24 cellular contexts compared by ENCODE assay signal in the genomic region with DNA sequence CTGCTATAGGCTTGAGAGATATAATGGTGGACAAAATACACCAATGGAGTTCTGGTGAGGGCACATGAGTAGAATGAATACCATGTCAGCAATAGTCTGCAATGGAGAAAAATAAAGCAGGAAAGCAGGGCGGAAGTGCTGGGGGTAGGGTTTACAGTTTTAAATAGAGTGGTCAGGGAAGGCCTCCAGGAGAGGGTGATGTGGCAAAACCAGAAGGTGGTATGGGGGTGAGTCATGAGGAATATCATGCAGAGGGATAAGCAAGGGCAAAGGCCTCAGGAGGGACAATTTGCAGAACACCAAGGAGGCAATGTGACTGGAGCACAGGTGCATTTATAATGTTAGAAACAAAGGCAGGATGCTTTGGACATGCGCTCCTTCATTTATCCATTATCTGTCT.
DNase-seq lines count a peak whose midpoint lies in the region; ATAC-seq and TF ChIP-seq lines count a peak whose summit lies in the region.
"Had no signal": no experiment of that assay in that cellular context is flagged by ENCODE, and none has a peak within 500 bp of the region (broad histone marks: within the 10 kb centered on the region; RNA-seq: fewer than 3 reads in every experiment).

No MANE protein-coding gene starts in this region.

- no TSS peak for BruUV-seq in PC-3 (replicated peaks; lab: Mats Ljungman, UMichigan)

- no peak overlapping the region for H3K4me3 Mint-ChIP-seq in GM23338
- H3K4me3 Mint-ChIP-seq: nephron had no signal

- no peaks in the 10 kb centered on the region for H3K9me2 ChIP-seq in GM23338 (ENCODE audit: insufficient read depth)
- no peaks in the 10 kb centered on the region for H3K9me2 ChIP-seq in PC-3 (replicated peaks; ENCODE audit: low read length)

- H2BK5ac ChIP-seq in mesendoderm (ENCODE audit: low read length) = no peak overlapping the region

- H3K4me1 ChIP-seq in GM23338 (ENCODE audit: insufficient read depth) (no peaks in the 10 kb centered on the region), PC-3 (ENCODE audit: insufficient read depth, low read length) (peaks cover 10% of the 10 kb centered on the region), mesendoderm (ENCODE audit: control insufficient read depth, low read depth, low read length) (no peaks in the 10 kb centered on the region)
- H3K4me1 ChIP-seq: parathyroid adenoma, tibial artery had no signal

- no peak overlapping the region for H3K56ac ChIP-seq in mesendoderm (ENCODE audit: low read length)

- DNase-seq in GM23338 (ENCODE audit: low spot score) (no peak), PC-3 (peak; percentile 59), choroid plexus epithelial cell (ENCODE audit: low read depth) (peak; percentile 5), mesendoderm (peak; percentile 26), GM19238 (ENCODE audit: insufficient read length, low spot score) (no peak), mucosa of gallbladder (ENCODE audit: low spot score) (no peak), NCI-H2196 treated with DMSO at 0.1 percent for 48 hours (lab: John Stamatoyannopoulos, UW; ENCODE audit: unreplicated experiment) (no peak)
- DNase-seq: activated CD4-positive, alpha-beta T cell treated with anti-CD3 and anti-CD28 coated beads, Interleukin-2, amount 50 U/mL, for 1 hour; activated CD8-positive, alpha-beta memory T cell treated with anti-CD3 and anti-CD28 coated beads, Interleukin-2, amount 50 U/mL, for 48 hours; activated effector memory CD4-positive, alpha-beta T cell treated with Interleukin-2 at 50 U/mL for 16 hours; effector CD8-positive, alpha-beta T cell; H7; KBM-7; NCI-H1092; NCI-H2029 treated with DMSO at 0.1 percent for 48 hours; stimulated activated CD4-positive, alpha-beta T cell treated with anti-CD3 and anti-CD28 coated beads, Interleukin-2, amount 100 ng/mL, for 24 hours; stimulated activated naive CD8-positive, alpha-beta T cell treated with anti-CD3 and anti-CD28 coated beads, Interleukin-15, Interleukin-2, amounts not matched to agents 100 U/mL and 50 U/mL, for 24 hours; tibial artery had no signal

- H3K4ac ChIP-seq in mesendoderm (ENCODE audit: low read depth, low read length) = no peak overlapping the region

- H3K79me2 ChIP-seq in GM23338 (replicated peaks; ENCODE audit: insufficient read depth) (no peaks in the 10 kb centered on the region), PC-3 (ENCODE audit: low read length) (no peaks in the 10 kb centered on the region), mesendoderm (ENCODE audit: control insufficient read depth, insufficient read depth, low read length) (no peaks in the 10 kb centered on the region)
- H3K79me2 ChIP-seq: parathyroid adenoma had no signal

- H3K4me1 Mint-ChIP-seq in GM23338 = peaks cover 18% of the 10 kb centered on the region
- H3K4me1 Mint-ChIP-seq: nephron had no signal

- no peak for TF ChIP-seq CTCF in GM23338 (conservative IDR thresholded peaks at IDR 0.05; ENCODE audit: low read depth in 2 of 2)
- TF ChIP-seq CTCF in PC-3 (conservative IDR thresholded peaks at IDR 0.05; ENCODE audit: low read depth, low read length) = no peak
- no peak for TF ChIP-seq CTCF in choroid plexus epithelial cell (conservative IDR thresholded peaks at IDR 0.05; ENCODE audit: low read depth, low read length)

- no peak overlapping the region for H4K5ac ChIP-seq in mesendoderm (ENCODE audit: low read length)

- H3K36me3 ChIP-seq in GM23338 (ENCODE audit: insufficient read depth) (no peaks in the 10 kb centered on the region), PC-3 (ENCODE audit: low read depth, low read length) (no peaks in the 10 kb centered on the region), mesendoderm (ENCODE audit: control insufficient read depth, insufficient read depth, low read length) (no peaks in the 10 kb centered on the region)

- H3K36me3 Mint-ChIP-seq in GM23338 (ENCODE audit: low read depth) = no peaks in the 10 kb centered on the region; the same call in 2 of the 3 replicates

- H3K23ac ChIP-seq in mesendoderm (ENCODE audit: low read length) = no peak overlapping the region

- H3K9me3 Mint-ChIP-seq in GM23338 = no peaks in the 10 kb centered on the region; the same call in 2 of the 3 replicates

- H2BK15ac ChIP-seq in mesendoderm (replicated peaks; ENCODE audit: low read depth) = no peak overlapping the region

- no peak for ATAC-seq in GM23338
- ATAC-seq in PC-3 = peak; percentile 79
- no peak for ATAC-seq in HG03457 (IDR thresholded peaks at IDR 0.05; ENCODE audit: unreplicated experiment)
- ATAC-seq: stimulated activated naive CD8-positive, alpha-beta T cell treated with anti-CD3 and anti-CD28 coated beads, Interleukin-15, Interleukin-2, amounts not matched to agents 100 U/mL and 50 U/mL, for 24 hours had no signal

- H4K20me1 ChIP-seq in GM23338 (replicated peaks; ENCODE audit: insufficient read depth) = no peaks in the 10 kb centered on the region
- no peaks in the 10 kb centered on the region for H4K20me1 ChIP-seq in PC-3 (ENCODE audit: low read length)

- H4K8ac ChIP-seq in mesendoderm (ENCODE audit: low read depth, low read length) = no peak overlapping the region

- H3K79me1 ChIP-seq in mesendoderm (ENCODE audit: low read length) = no peaks in the 10 kb centered on the region

- H3K9me3 ChIP-seq in PC-3 (ENCODE audit: low read length) = no peaks in the 10 kb centered on the region

- H3K27ac ChIP-seq in GM23338 (ENCODE audit: low read depth) = no peak overlapping the region
- no peak overlapping the region for H3K27ac ChIP-seq in PC-3 (ENCODE audit: low read length)
- no peak overlapping the region for H3K27ac ChIP-seq in mesendoderm (ENCODE audit: low read depth, low read length)
- H3K27ac ChIP-seq: HL-60, parathyroid adenoma, tibial artery, VCaP had no signal

- H3K9ac ChIP-seq in PC-3 (ENCODE audit: low read length) = no peak overlapping the region
- no peak overlapping the region for H3K9ac ChIP-seq in mesendoderm (ENCODE audit: low read length)
- H3K9ac ChIP-seq: parathyroid adenoma had no signal

- H2AK5ac ChIP-seq in mesendoderm (ENCODE audit: low read length) = no peak overlapping the region

- H3K4me2 ChIP-seq in GM23338 = no peak overlapping the region
- H3K4me2 ChIP-seq in PC-3 (ENCODE audit: low read length) = no peak overlapping the region; the same call in 1 of the 2 replicates
- no peak overlapping the region for H3K4me2 ChIP-seq in mesendoderm (ENCODE audit: low read length)

- H3K27me3 Mint-ChIP-seq in GM23338 (ENCODE audit: insufficient read depth, low read depth, poor library complexity) = peaks cover 3% of the 10 kb centered on the region

- no peak overlapping the region for H2BK120ac ChIP-seq in mesendoderm (ENCODE audit: low read depth, low read length)

- intact Hi-C loops in PC-3 (cut with micrococcal nuclease) = no loop called here

- H3F3A ChIP-seq in GM23338 (replicated peaks; ENCODE audit: low read depth) = no peaks in the 10 kb centered on the region
- no peaks in the 10 kb centered on the region for H3F3A ChIP-seq in PC-3 (ENCODE audit: low read length, unreplicated experiment)

- WGBS in mesendoderm (ENCODE audit: extremely low coverage, insufficient coverage, low lambda C conversion rate) = no CpG with 5 or more reads among the region's 2 CpGs

- no peak overlapping the region for H3K18ac ChIP-seq in mesendoderm (ENCODE audit: low read length)

- peak overlapping the region; percentile 37; the same call in 1 of the 2 replicates for H3K27ac Mint-ChIP-seq in GM23338
- H3K27ac Mint-ChIP-seq: nephron had no signal

- CTCF ChIA-PET in PC-3 (lab: Charles Lee) = no interaction called here

- POLR2A ChIA-PET in PC-3 (lab: Charles Lee; ENCODE audit: unreplicated experiment) = no interaction called here

- H3K4me3 ChIP-seq in GM23338 (no peak overlapping the region), PC-3 (ENCODE audit: low read length) (no peak overlapping the region), choroid plexus epithelial cell (ENCODE audit: low read depth, low read length) (no peak overlapping the region), mesendoderm (ENCODE audit: low read length) (no peak overlapping the region)
- H3K4me3 ChIP-seq: lung, tibial artery had no signal

- no peak overlapping the region for H2AFZ ChIP-seq in GM23338
- no peak overlapping the region for H2AFZ ChIP-seq in PC-3 (ENCODE audit: low read length)
- H2AFZ ChIP-seq: parathyroid adenoma had no signal

- H3K27me3 ChIP-seq in GM23338 (ENCODE audit: insufficient read depth) (no peaks in the 10 kb centered on the region), PC-3 (ENCODE audit: low read length) (no peaks in the 10 kb centered on the region), mesendoderm (ENCODE audit: insufficient read depth, low read length, poor library complexity) (no peaks in the 10 kb centered on the region)
- H3K27me3 ChIP-seq: tibial artery had no signal

TF ChIP-seq in GM23338, 12 proteins besides CTCF, POLR2A, EP300 and RAD21 (continues in another document):
- no peak for TF ChIP-seq CREB1 (CRISPR knock-in tag; IDR thresholded peaks at IDR 0.05; ENCODE audit: low read depth)
- no peak for TF ChIP-seq ZNF114 (CRISPR knock-in tag; IDR thresholded peaks at IDR 0.05)
- TF ChIP-seq STAT1 (IDR thresholded peaks at IDR 0.05; ENCODE audit: unreplicated experiment) = no peak
- no peak for TF ChIP-seq REST (IDR thresholded peaks at IDR 0.05; ENCODE audit: unreplicated experiment)
- no peak for TF ChIP-seq EZH2phosphoT487 (IDR thresholded peaks at IDR 0.05; ENCODE audit: unreplicated experiment)

Comparison
In these comparisons a context has a peak if more than half of its experiments do, and no peak if none do; other contexts are left out.
1. DNase-seq: peak in PC-3 (single experiment), choroid plexus epithelial cell (single experiment) and mesendoderm (single experiment); none in GM23338 (single experiment), GM19238 (single experiment), mucosa of gallbladder (single experiment) and NCI-H2196 treated with DMSO at 0.1 percent for 48 hours (single experiment).